18 cellular contexts compared by ENCODE assay signal in the genomic region with DNA sequence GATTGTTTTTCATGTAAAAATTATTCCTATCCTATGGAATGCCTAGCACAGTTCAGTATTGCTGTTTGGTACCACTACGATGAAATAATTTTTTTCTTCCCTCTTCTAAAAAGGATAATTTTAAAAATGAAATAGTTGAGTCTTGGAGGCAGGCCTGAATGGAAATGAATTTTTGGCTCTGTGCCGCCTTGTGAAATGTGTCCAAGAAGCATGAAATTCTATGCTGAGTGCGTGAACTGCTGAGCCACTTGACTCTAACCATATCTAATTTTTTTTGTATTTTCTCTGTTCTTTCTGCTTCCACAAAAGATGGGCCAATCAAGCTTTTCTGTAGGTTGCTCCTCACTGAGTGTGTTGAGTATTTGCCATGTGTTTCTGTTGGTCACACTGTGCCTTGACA.
"Had no signal": no experiment of that assay in that cellular context is flagged by ENCODE, and none has a peak within 500 bp of the region (broad histone marks: within the 10 kb centered on the region; RNA-seq: fewer than 3 reads in every experiment).

No MANE protein-coding gene starts in this region.

- H3K4me1 ChIP-seq: neural progenitor cell, parathyroid adenoma, prostate gland, right lobe of liver, transverse colon had no signal

- H3K36me3 ChIP-seq: prostate gland, transverse colon had no signal

- H3K9ac ChIP-seq: neural progenitor cell, parathyroid adenoma had no signal

- H3K4me3 ChIP-seq: gastrocnemius medialis, mucosa of descending colon, neural progenitor cell, prostate gland, right lobe of liver, spleen, thoracic aorta, transverse colon had no signal

- H3K27me3 ChIP-seq: gastrocnemius medialis, neural progenitor cell, right lobe of liver, spleen, transverse colon had no signal

- DNase-seq: cortex of kidney; effector memory CD4-positive, alpha-beta T cell; gastrocnemius medialis; islet precursor cell; mammary epithelial cell; mucosa of descending colon; naive thymus-derived CD8-positive, alpha-beta T cell; occipital lobe; right lobe of liver; spleen; stimulated activated CD4-positive, alpha-beta T cell treated with anti-CD3 and anti-CD28 coated beads, Interleukin-15, amount 100 ng/mL, for 24 hours; stimulated activated CD4-positive, alpha-beta T cell treated with anti-CD3 and anti-CD28 coated beads, Interleukin-1b, Interleukin-23, amount 100 ng/mL, for 48 hours; stimulated activated CD4-positive, alpha-beta T cell treated with anti-CD3 and anti-CD28 coated beads, Interleukin-4, amount 100 ng/mL, for 24 hours; transverse colon had no signal

- H3K9me3 ChIP-seq: gastrocnemius medialis, mucosa of descending colon, prostate gland, right lobe of liver, spleen, thoracic aorta, transverse colon had no signal

- H3K27ac ChIP-seq: neural progenitor cell, parathyroid adenoma, prostate gland, right lobe of liver, spleen, thoracic aorta, transverse colon had no signal

- H3K4me2 ChIP-seq: neural progenitor cell had no signal
